Comparison of ENCODE assay signal across 32 cellular contexts in genomic region chr17:48746916-48747444, GRCh38. TPM values are rescaled to one million over a fixed set of nuclear protein-coding genes. Genes with fewer than 3 reads are reported as not detected.
DNase-seq lines count a peak whose midpoint lies in the region; ATAC-seq and TF ChIP-seq lines count a peak whose summit lies in the region.
"Had no signal": no experiment of that assay in that cellular context is flagged by ENCODE, and none has a peak within 500 bp of the region (broad histone marks: within the 10 kb centered on the region; RNA-seq: fewer than 3 reads in every experiment).

No MANE protein-coding gene starts in this region.

- no peak overlapping the region for H2BK15ac ChIP-seq in mesendoderm (replicated peaks; ENCODE audit: low read depth)

- POLR2A ChIA-PET in PC-3 (lab: Charles Lee; ENCODE audit: unreplicated experiment): interaction anchor here (0.6 to 0.7 kb wide), 2 partner anchors 9 to 19 kb away, joined by 4 to 6 read pairs; partner anchors contain the start of gene HOXB13

- peak overlapping the region; percentile 31 for H3K18ac ChIP-seq in mesendoderm (ENCODE audit: low read length)

- H3K27ac Mint-ChIP-seq in T-helper 1 cell treated with Interleukin-12 subunit alpha and Interleukin-12 subunit beta and Interleukin-4 antibody, amounts not matched to agents 30 μg/mL and 1 μg/mL, for 36 hours: peak overlapping the region; percentile 66
- H3K27ac Mint-ChIP-seq in stimulated activated effector memory CD8-positive, alpha-beta T cell treated with anti-CD3 and anti-CD28 coated beads, Interleukin-12 subunit alpha, Interleukin-12 subunit beta, amount 100 ng/mL, for 72 hours: no peak overlapping the region
- H3K27ac Mint-ChIP-seq: activated CD4-positive, alpha-beta T cell treated with anti-CD3 and anti-CD28 coated beads, Interleukin-2, amount 10 ng/mL, durations not matched to agents 7 days and 5 days; CD4-positive, alpha-beta T cell; natural killer cell had no signal

- peak overlapping the region; percentile 2 for H3K56ac ChIP-seq in mesendoderm (ENCODE audit: low read length)

- H3K9me3 ChIP-seq in PC-3 (ENCODE audit: low read length) (no peaks in the 10 kb centered on the region), MG63 (no peaks in the 10 kb centered on the region)
- H3K9me3 ChIP-seq: gastroesophageal sphincter, left lung, suprapubic skin had no signal

- no peak overlapping the region for H4K5ac ChIP-seq in mesendoderm (ENCODE audit: low read length)

- peaks cover 3% of the 10 kb centered on the region for H3K36me3 Mint-ChIP-seq in T-helper 1 cell treated with Interleukin-12 subunit alpha and Interleukin-12 subunit beta and Interleukin-4 antibody, amounts not matched to agents 30 μg/mL and 1 μg/mL, for 36 hours (ENCODE audit: low read depth)
- H3K36me3 Mint-ChIP-seq in stimulated activated effector memory CD8-positive, alpha-beta T cell treated with anti-CD3 and anti-CD28 coated beads, Interleukin-12 subunit alpha, Interleukin-12 subunit beta, amount 100 ng/mL, for 72 hours: peaks cover 5% of the 10 kb centered on the region
- H3K36me3 Mint-ChIP-seq: natural killer cell had no signal

- H3F3A ChIP-seq in PC-3 (ENCODE audit: low read length, unreplicated experiment): no peaks in the 10 kb centered on the region

- H3K27ac ChIP-seq in PC-3 (ENCODE audit: low read length) (peak overlapping the region; percentile 74), mesendoderm (ENCODE audit: low read depth, low read length) (no peak overlapping the region)
- H3K27ac ChIP-seq: gastroesophageal sphincter, GM23248, left lung, SK-N-MC, suprapubic skin had no signal

- peak overlapping the region; percentile 78 for H3K4me3 ChIP-seq in PC-3 (ENCODE audit: low read length)
- H3K4me3 ChIP-seq in mesendoderm (ENCODE audit: low read length): no peak overlapping the region
- no peak overlapping the region for H3K4me3 ChIP-seq in MG63
- H3K4me3 ChIP-seq: gastroesophageal sphincter, GM23248, left lung, SK-N-MC, suprapubic skin had no signal

- H2BK120ac ChIP-seq in mesendoderm (ENCODE audit: low read depth, low read length): no peak overlapping the region

- no peak overlapping the region for H2AK5ac ChIP-seq in mesendoderm (ENCODE audit: low read length)

- no peaks in the 10 kb centered on the region for H3K79me1 ChIP-seq in mesendoderm (ENCODE audit: low read length)

- no TSS peak for BruUV-seq in PC-3 (replicated peaks; lab: Mats Ljungman, UMichigan)

- H4K8ac ChIP-seq in mesendoderm (ENCODE audit: low read depth, low read length): no peak overlapping the region

- no CpG with 5 or more reads among the region's 21 CpGs for WGBS in mesendoderm (ENCODE audit: extremely low coverage, insufficient coverage, low lambda C conversion rate)

- no peak for TF ChIP-seq CTCF in PC-3 (conservative IDR thresholded peaks at IDR 0.05; ENCODE audit: low read depth, low read length)

- H3K27me3 Mint-ChIP-seq in T-helper 1 cell treated with Interleukin-12 subunit alpha and Interleukin-12 subunit beta and Interleukin-4 antibody, amounts not matched to agents 30 μg/mL and 1 μg/mL, for 36 hours (ENCODE audit: low read depth): peaks cover 100% of the 10 kb centered on the region

- DNase-seq in T-helper 1 cell (no peak), PC-3 (peak; percentile 40), mesendoderm (no peak), MG63 (no peak), medulla oblongata (ENCODE audit: extremely low spot score) (no peak)
- DNase-seq in stimulated activated effector memory CD8-positive, alpha-beta T cell treated with anti-CD3 and anti-CD28 coated beads, Interleukin-12 subunit alpha, Interleukin-12 subunit beta, amount 100 ng/mL, for 72 hours (ENCODE audit: low spot score in 2 of 2): no peak
- DNase-seq: activated CD4-positive, alpha-beta T cell treated with anti-CD3 and anti-CD28 coated beads, Interleukin-2, amount 10 ng/mL, durations not matched to agents 7 days and 5 days; activated T-cell treated with anti-CD3 and anti-CD28 coated beads, Interleukin-2, amount 50 U/mL, for 4 hours; CD4-positive, alpha-beta T cell; dermis blood vessel endothelial cell; GM23248; hypothalamus; left lung; midbrain; natural killer cell; NCI-H1417; NCI-H2081; NCI-H2227 treated with DMSO at 0.1 percent for 48 hours; NCI-H774; right cardiac atrium; stimulated activated CD4-positive, alpha-beta T cell treated with anti-CD3 and anti-CD28 coated beads, Interleukin-4, amount 100 ng/mL, for 1 hour had no signal

- H3K4me1 Mint-ChIP-seq in T-helper 1 cell treated with Interleukin-12 subunit alpha and Interleukin-12 subunit beta and Interleukin-4 antibody, amounts not matched to agents 30 μg/mL and 1 μg/mL, for 36 hours (ENCODE audit: low read depth): peaks cover 3% of the 10 kb centered on the region
- H3K4me1 Mint-ChIP-seq in stimulated activated effector memory CD8-positive, alpha-beta T cell treated with anti-CD3 and anti-CD28 coated beads, Interleukin-12 subunit alpha, Interleukin-12 subunit beta, amount 100 ng/mL, for 72 hours: peaks cover 20% of the 10 kb centered on the region

- intact Hi-C loops in PC-3 (cut with micrococcal nuclease): loop anchor here (1.0 to 2.0 kb wide), 4 partner anchors 9 to 44 kb away; no protein-coding TSS in a partner anchor

- no peaks in the 10 kb centered on the region for H3K27me3 ChIP-seq in PC-3 (ENCODE audit: low read length)
- H3K27me3 ChIP-seq in mesendoderm (ENCODE audit: insufficient read depth, low read length, poor library complexity): peaks cover 77% of the 10 kb centered on the region
- no peaks in the 10 kb centered on the region for H3K27me3 ChIP-seq in MG63

- H3K4me3 Mint-ChIP-seq in T-helper 1 cell treated with Interleukin-12 subunit alpha and Interleukin-12 subunit beta and Interleukin-4 antibody, amounts not matched to agents 30 μg/mL and 1 μg/mL, for 36 hours: no peak overlapping the region
- peak overlapping the region; percentile 23 for H3K4me3 Mint-ChIP-seq in stimulated activated effector memory CD8-positive, alpha-beta T cell treated with anti-CD3 and anti-CD28 coated beads, Interleukin-12 subunit alpha, Interleukin-12 subunit beta, amount 100 ng/mL, for 72 hours
- H3K4me3 Mint-ChIP-seq: activated CD4-positive, alpha-beta T cell treated with anti-CD3 and anti-CD28 coated beads, Interleukin-2, amount 10 ng/mL, durations not matched to agents 7 days and 5 days; activated T-cell treated with anti-CD3 and anti-CD28 coated beads, Interleukin-2, amount 50 U/mL, for 4 hours; CD4-positive, alpha-beta T cell; central memory CD8-positive, alpha-beta T cell; natural killer cell; T-helper 2 cell treated with Interferon-gamma antibody and Interleukin-4, amounts not matched to agents 5 μg/mL and 100 μg/mL, for 36 hours had no signal

- H3K36me3 ChIP-seq in PC-3 (ENCODE audit: low read depth, low read length) (no peaks in the 10 kb centered on the region), mesendoderm (ENCODE audit: control insufficient read depth, insufficient read depth, low read length) (no peaks in the 10 kb centered on the region), MG63 (no peaks in the 10 kb centered on the region)
- H3K36me3 ChIP-seq: gastroesophageal sphincter, left lung, suprapubic skin had no signal

- no peak overlapping the region for H2BK5ac ChIP-seq in mesendoderm (ENCODE audit: low read length)

- peak overlapping the region; percentile 91 for H3K9ac ChIP-seq in PC-3 (ENCODE audit: low read length)
- H3K9ac ChIP-seq in mesendoderm (ENCODE audit: low read length): no peak overlapping the region
- H3K9ac ChIP-seq: GM23248 had no signal

- no peak overlapping the region for H3K23ac ChIP-seq in mesendoderm (ENCODE audit: low read length)

- no peaks in the 10 kb centered on the region for H4K20me1 ChIP-seq in PC-3 (ENCODE audit: low read length)

- H3K9me2 ChIP-seq in PC-3 (replicated peaks; ENCODE audit: low read length): no peaks in the 10 kb centered on the region

- H2AFZ ChIP-seq in PC-3 (ENCODE audit: low read length): peak overlapping the region; percentile 89
- H2AFZ ChIP-seq: GM23248 had no signal

- ATAC-seq in PC-3: peak; percentile 5
- ATAC-seq in stimulated activated effector memory CD8-positive, alpha-beta T cell treated with anti-CD3 and anti-CD28 coated beads, Interleukin-12 subunit alpha, Interleukin-12 subunit beta, amount 100 ng/mL, for 72 hours: no peak
- no peak for ATAC-seq in GM18498 (IDR thresholded peaks at IDR 0.05; ENCODE audit: unreplicated experiment)
- ATAC-seq: gastroesophageal sphincter, left lung, right cardiac atrium had no signal

- CTCF ChIA-PET in PC-3 (lab: Charles Lee): interaction anchor here (1.2 to 1.8 kb wide), 3 partner anchors 9 to 44 kb away, joined by 3 to 10 read pairs (median 4); no protein-coding TSS in a partner anchor

- H3K79me2 ChIP-seq in PC-3 (ENCODE audit: low read length) (peaks cover 38% of the 10 kb centered on the region), mesendoderm (ENCODE audit: control insufficient read depth, insufficient read depth, low read length) (no peaks in the 10 kb centered on the region)

- H3K9me3 Mint-ChIP-seq in T-helper 1 cell treated with Interleukin-12 subunit alpha and Interleukin-12 subunit beta and Interleukin-4 antibody, amounts not matched to agents 30 μg/mL and 1 μg/mL, for 36 hours: no peaks in the 10 kb centered on the region
- H3K9me3 Mint-ChIP-seq in stimulated activated effector memory CD8-positive, alpha-beta T cell treated with anti-CD3 and anti-CD28 coated beads, Interleukin-12 subunit alpha, Interleukin-12 subunit beta, amount 100 ng/mL, for 72 hours: no peaks in the 10 kb centered on the region
- H3K9me3 Mint-ChIP-seq: activated CD4-positive, alpha-beta T cell treated with anti-CD3 and anti-CD28 coated beads, Interleukin-2, amount 10 ng/mL, durations not matched to agents 7 days and 5 days; activated T-cell treated with anti-CD3 and anti-CD28 coated beads, Interleukin-2, amount 50 U/mL, for 4 hours; CD4-positive, alpha-beta T cell; central memory CD8-positive, alpha-beta T cell; natural killer cell; T-helper 2 cell treated with Interferon-gamma antibody and Interleukin-4, amounts not matched to agents 5 μg/mL and 100 μg/mL, for 36 hours had no signal

- H3K4me1 ChIP-seq in PC-3 (ENCODE audit: insufficient read depth, low read length) (peaks cover 50% of the 10 kb centered on the region), mesendoderm (ENCODE audit: control insufficient read depth, low read depth, low read length) (peaks cover 3% of the 10 kb centered on the region)
- H3K4me1 ChIP-seq: gastroesophageal sphincter, left lung had no signal

- H3K4me2 ChIP-seq in PC-3 (ENCODE audit: low read length) (peak overlapping the region; percentile 91), mesendoderm (ENCODE audit: low read length) (no peak overlapping the region)

- H3K4ac ChIP-seq in mesendoderm (ENCODE audit: low read depth, low read length): no peak overlapping the region

RNA-seq across cellular contexts. Expression of gene HOXB13, which starts 18.4 kb away (rescaled TPM):
- total RNA-seq in PC-3 (2014; rRNA removed): 80.8 and 96.5 TPM in 2 replicates
- 0.04 TPM for polyA plus RNA-seq in mesendoderm (2013, experiment 1 of 2)
- 0.01 TPM for polyA plus RNA-seq in mesendoderm (2013, experiment 2 of 2)
- 6.1 and 10.2 TPM in 2 replicates for total RNA-seq in MG63 (2014; rRNA removed; shearing (Covaris generic); ENCODE audit: low replicate concordance)
- total RNA-seq: activated CD4-positive, alpha-beta T cell treated with anti-CD3 and anti-CD28 coated beads, Interleukin-2, amount 10 ng/mL, durations not matched to agents 7 days and 5 days; CD4-positive, alpha-beta T cell; dermis blood vessel endothelial cell; fibroblast of lung; gastroesophageal sphincter; GM23248; left lung; natural killer cell; osteocyte; right cardiac atrium; suprapubic skin had no signal
- polyA plus RNA-seq: adipose tissue, fibroblast of lung, GM23248, right cardiac atrium had no signal

RNA-seq across cellular contexts. Expression of gene PRAC2, which starts 24.0 kb away (rescaled TPM):
- 44.1 and 51.4 TPM in 2 replicates for total RNA-seq in PC-3 (2014; rRNA removed)
- polyA plus RNA-seq in mesendoderm (2013, experiment 1 of 2): 0.69 TPM
- polyA plus RNA-seq in mesendoderm (2013, experiment 2 of 2): 0.32 TPM
- 5.0 TPM in 1 of 2 replicates, not detected in the other for total RNA-seq in MG63 (2014; rRNA removed; shearing (Covaris generic); ENCODE audit: low replicate concordance)
- total RNA-seq: A172; activated CD4-positive, alpha-beta T cell treated with anti-CD3 and anti-CD28 coated beads, Interleukin-2, amount 10 ng/mL, durations not matched to agents 7 days and 5 days; activated T-cell treated with anti-CD3 and anti-CD28 coated beads, Interleukin-2, amount 50 U/mL, for 4 hours; CD4-positive, alpha-beta T cell; dermis blood vessel endothelial cell; fibroblast of lung; gastroesophageal sphincter; GM23248; left lung; natural killer cell; osteocyte; right cardiac atrium; suprapubic skin had no signal
- polyA plus RNA-seq: adipose tissue, fibroblast of lung, GM23248, right cardiac atrium had no signal

RNA-seq across cellular contexts. Expression of gene PRAC1, which starts 24.7 kb away (rescaled TPM):
- 33.5 and 44.4 TPM in 2 replicates for total RNA-seq in PC-3 (2014; rRNA removed)
- 3.5 TPM for polyA plus RNA-seq in mesendoderm (2013, experiment 1 of 2)
- 2.9 TPM for polyA plus RNA-seq in mesendoderm (2013, experiment 2 of 2)
- total RNA-seq in MG63 (2014; rRNA removed; shearing (Covaris generic); ENCODE audit: low replicate concordance): not detected in 2 replicates
- total RNA-seq: A172; activated CD4-positive, alpha-beta T cell treated with anti-CD3 and anti-CD28 coated beads, Interleukin-2, amount 10 ng/mL, durations not matched to agents 7 days and 5 days; activated T-cell treated with anti-CD3 and anti-CD28 coated beads, Interleukin-2, amount 50 U/mL, for 4 hours; CD4-positive, alpha-beta T cell; dermis blood vessel endothelial cell; fibroblast of lung; gastroesophageal sphincter; GM23248; left lung; natural killer cell; osteocyte; right cardiac atrium; suprapubic skin had no signal
- polyA plus RNA-seq: adipose tissue, fibroblast of lung, GM23248, right cardiac atrium had no signal

Comparison
In these comparisons a context has a peak if more than half of its experiments do, and no peak if none do; other contexts are left out.
1. RNA of gene PRAC1, which starts 24.7 kb away (total RNA-seq): 33.5 to 44.4 TPM in PC-3; not detected in MG63; every median in the first group is over 10 times any median in the second.